Comparison of ENCODE assay signal across 1 cellular context in the genomic region with DNA sequence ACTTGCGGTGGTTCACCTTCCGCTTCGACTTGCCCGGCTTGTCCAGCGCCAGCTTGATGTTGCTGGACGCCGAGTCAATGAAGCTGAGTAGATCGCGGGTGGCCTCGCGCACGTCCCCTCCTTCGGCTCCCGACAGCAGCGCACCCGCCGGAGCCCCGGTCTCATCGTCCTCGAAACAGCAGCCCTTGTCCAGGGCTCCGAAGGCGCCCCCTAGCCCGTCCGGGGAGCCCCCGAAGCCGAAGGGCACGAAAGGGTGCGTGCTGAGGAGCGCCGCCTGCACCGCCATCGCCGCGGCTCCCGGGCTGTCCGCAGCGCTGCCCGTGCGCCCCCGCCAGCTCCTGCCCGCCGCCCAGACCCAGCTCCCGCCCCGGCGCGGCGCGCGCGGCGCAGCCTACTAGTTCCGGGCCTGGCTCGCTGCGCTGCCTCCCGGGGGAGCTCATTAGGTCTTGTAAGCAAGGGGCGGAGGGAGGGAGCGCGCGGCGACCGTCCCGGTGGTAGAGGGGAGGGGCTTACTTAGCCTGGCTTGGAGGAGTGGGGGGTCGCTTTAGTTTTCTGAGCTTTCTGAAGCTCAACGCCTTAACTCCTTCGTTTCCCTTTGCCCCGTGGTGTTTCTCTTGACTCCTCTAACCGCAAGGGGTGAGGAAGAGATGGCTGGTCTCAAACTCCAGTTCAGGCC.
TF ChIP-seq lines count a peak whose summit lies in the region.

A gene with protein sequence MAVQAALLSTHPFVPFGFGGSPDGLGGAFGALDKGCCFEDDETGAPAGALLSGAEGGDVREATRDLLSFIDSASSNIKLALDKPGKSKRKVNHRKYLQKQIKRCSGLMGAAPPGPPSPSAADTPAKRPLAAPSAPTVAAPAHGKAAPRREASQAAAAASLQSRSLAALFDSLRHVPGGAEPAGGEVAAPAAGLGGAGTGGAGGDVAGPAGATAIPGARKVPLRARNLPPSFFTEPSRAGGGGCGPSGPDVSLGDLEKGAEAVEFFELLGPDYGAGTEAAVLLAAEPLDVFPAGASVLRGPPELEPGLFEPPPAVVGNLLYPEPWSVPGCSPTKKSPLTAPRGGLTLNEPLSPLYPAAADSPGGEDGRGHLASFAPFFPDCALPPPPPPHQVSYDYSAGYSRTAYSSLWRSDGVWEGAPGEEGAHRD (minus strand): TSS at position 421 of the 676 bp plus-strand sequence. CDS start 135 bp downstream, at position 286.

TF ChIP-seq in HepG2, 621 proteins besides CTCF, POLR2A, EP300 and RAD21 (continued from another document):
- TF ChIP-seq, protein P1, sequence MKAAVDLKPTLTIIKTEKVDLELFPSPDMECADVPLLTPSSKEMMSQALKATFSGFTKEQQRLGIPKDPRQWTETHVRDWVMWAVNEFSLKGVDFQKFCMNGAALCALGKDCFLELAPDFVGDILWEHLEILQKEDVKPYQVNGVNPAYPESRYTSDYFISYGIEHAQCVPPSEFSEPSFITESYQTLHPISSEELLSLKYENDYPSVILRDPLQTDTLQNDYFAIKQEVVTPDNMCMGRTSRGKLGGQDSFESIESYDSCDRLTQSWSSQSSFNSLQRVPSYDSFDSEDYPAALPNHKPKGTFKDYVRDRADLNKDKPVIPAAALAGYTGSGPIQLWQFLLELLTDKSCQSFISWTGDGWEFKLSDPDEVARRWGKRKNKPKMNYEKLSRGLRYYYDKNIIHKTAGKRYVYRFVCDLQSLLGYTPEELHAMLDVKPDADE (CRISPR knock-in tag; IDR thresholded peaks at IDR 0.05), result no peak
- TF ChIP-seq, protein P2, sequence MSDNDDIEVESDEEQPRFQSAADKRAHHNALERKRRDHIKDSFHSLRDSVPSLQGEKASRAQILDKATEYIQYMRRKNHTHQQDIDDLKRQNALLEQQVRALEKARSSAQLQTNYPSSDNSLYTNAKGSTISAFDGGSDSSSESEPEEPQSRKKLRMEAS (IDR thresholded peaks at IDR 0.05), result peak; percentile 35; the same call in 1 of the 2 replicates
- TF ChIP-seq NONO (IDR thresholded peaks at IDR 0.05), result no peak
- TF ChIP-seq NONO (CRISPR knock-in tag; conservative IDR thresholded peaks at IDR 0.05), result 0 out of 2 replicates have a peak, but pooled peaks have one; percentile 27
- no peak for TF ChIP-seq ZNF629 (CRISPR knock-in tag; conservative IDR thresholded peaks at IDR 0.05)
- TF ChIP-seq ZNF777 (CRISPR knock-in tag; IDR thresholded peaks at IDR 0.05), result peak; percentile 92
- TF ChIP-seq, protein P3, sequence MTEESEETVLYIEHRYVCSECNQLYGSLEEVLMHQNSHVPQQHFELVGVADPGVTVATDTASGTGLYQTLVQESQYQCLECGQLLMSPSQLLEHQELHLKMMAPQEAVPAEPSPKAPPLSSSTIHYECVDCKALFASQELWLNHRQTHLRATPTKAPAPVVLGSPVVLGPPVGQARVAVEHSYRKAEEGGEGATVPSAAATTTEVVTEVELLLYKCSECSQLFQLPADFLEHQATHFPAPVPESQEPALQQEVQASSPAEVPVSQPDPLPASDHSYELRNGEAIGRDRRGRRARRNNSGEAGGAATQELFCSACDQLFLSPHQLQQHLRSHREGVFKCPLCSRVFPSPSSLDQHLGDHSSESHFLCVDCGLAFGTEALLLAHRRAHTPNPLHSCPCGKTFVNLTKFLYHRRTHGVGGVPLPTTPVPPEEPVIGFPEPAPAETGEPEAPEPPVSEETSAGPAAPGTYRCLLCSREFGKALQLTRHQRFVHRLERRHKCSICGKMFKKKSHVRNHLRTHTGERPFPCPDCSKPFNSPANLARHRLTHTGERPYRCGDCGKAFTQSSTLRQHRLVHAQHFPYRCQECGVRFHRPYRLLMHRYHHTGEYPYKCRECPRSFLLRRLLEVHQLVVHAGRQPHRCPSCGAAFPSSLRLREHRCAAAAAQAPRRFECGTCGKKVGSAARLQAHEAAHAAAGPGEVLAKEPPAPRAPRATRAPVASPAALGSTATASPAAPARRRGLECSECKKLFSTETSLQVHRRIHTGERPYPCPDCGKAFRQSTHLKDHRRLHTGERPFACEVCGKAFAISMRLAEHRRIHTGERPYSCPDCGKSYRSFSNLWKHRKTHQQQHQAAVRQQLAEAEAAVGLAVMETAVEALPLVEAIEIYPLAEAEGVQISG (CRISPR knock-in tag; IDR thresholded peaks at IDR 0.05), result no peak
- no peak for TF ChIP-seq AGO2 (optimal IDR thresholded peaks at IDR 0.05; ENCODE audit: low read depth, low read length)
- TF ChIP-seq ZNF335 (CRISPR knock-in tag; IDR thresholded peaks at IDR 0.05), result no peak
- no peak for TF ChIP-seq MZF1 (CRISPR knock-in tag; IDR thresholded peaks at IDR 0.05; ENCODE audit: borderline replicate concordance)
- TF ChIP-seq ATAD3A (CRISPR knock-in tag; IDR thresholded peaks at IDR 0.05), result no peak
- no peak for TF ChIP-seq CEBPB (IDR thresholded peaks at IDR 0.05; ENCODE audit: borderline replicate concordance, low read depth, low read length)
- no peak for TF ChIP-seq ZNF556 (CRISPR knock-in tag; IDR thresholded peaks at IDR 0.05; ENCODE audit: borderline replicate concordance)
- TF ChIP-seq NFKB2 (CRISPR knock-in tag; IDR thresholded peaks at IDR 0.05; ENCODE audit: borderline replicate concordance), result no peak
- no peak for TF ChIP-seq ZNF841 (CRISPR knock-in tag; IDR thresholded peaks at IDR 0.05; ENCODE audit: borderline replicate concordance)
- TF ChIP-seq SP140L (CRISPR knock-in tag; IDR thresholded peaks at IDR 0.05; ENCODE audit: borderline replicate concordance), result no peak
- no peak for TF ChIP-seq ZNF563 (CRISPR knock-in tag; IDR thresholded peaks at IDR 0.05)
- TF ChIP-seq EED (CRISPR knock-in tag; IDR thresholded peaks at IDR 0.05), result peak; percentile 17; the same call in 1 of the 2 replicates
- TF ChIP-seq, protein P4, sequence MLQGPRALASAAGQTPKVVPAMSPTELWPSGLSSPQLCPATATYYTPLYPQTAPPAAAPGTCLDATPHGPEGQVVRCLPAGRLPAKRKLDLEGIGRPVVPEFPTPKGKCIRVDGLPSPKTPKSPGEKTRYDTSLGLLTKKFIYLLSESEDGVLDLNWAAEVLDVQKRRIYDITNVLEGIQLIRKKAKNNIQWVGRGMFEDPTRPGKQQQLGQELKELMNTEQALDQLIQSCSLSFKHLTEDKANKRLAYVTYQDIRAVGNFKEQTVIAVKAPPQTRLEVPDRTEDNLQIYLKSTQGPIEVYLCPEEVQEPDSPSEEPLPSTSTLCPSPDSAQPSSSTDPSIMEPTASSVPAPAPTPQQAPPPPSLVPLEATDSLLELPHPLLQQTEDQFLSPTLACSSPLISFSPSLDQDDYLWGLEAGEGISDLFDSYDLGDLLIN (CRISPR knock-in tag; IDR thresholded peaks at IDR 0.05; ENCODE audit: borderline replicate concordance), result no peak
- 0 out of 2 replicates have a peak, but pooled peaks have one; percentile 28 for TF ChIP-seq HOXA3 (CRISPR knock-in tag; IDR thresholded peaks at IDR 0.05)
- no peak for TF ChIP-seq HMG20A (CRISPR knock-in tag; IDR thresholded peaks at IDR 0.05; ENCODE audit: borderline replicate concordance)
- peak; percentile 70 for TF ChIP-seq HNRNPLL (IDR thresholded peaks at IDR 0.05; ENCODE audit: low read depth, low read length, poor library complexity, severe bottlenecking)
- TF ChIP-seq, protein P5, sequence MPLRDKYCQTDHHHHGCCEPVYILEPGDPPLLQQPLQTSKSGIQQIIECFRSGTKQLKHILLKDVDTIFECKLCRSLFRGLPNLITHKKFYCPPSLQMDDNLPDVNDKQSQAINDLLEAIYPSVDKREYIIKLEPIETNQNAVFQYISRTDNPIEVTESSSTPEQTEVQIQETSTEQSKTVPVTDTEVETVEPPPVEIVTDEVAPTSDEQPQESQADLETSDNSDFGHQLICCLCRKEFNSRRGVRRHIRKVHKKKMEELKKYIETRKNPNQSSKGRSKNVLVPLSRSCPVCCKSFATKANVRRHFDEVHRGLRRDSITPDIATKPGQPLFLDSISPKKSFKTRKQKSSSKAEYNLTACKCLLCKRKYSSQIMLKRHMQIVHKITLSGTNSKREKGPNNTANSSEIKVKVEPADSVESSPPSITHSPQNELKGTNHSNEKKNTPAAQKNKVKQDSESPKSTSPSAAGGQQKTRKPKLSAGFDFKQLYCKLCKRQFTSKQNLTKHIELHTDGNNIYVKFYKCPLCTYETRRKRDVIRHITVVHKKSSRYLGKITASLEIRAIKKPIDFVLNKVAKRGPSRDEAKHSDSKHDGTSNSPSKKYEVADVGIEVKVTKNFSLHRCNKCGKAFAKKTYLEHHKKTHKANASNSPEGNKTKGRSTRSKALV (CRISPR knock-in tag; IDR thresholded peaks at IDR 0.05), result peak; percentile 34; the same call in 1 of the 2 replicates
- TF ChIP-seq, protein P6, sequence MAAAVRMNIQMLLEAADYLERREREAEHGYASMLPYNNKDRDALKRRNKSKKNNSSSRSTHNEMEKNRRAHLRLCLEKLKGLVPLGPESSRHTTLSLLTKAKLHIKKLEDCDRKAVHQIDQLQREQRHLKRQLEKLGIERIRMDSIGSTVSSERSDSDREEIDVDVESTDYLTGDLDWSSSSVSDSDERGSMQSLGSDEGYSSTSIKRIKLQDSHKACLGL (CRISPR knock-in tag; IDR thresholded peaks at IDR 0.05), result no peak
- no peak for TF ChIP-seq POLR2AphosphoS5 (IDR thresholded peaks at IDR 0.05; ENCODE audit: low read depth, low read length)
- no peak for TF ChIP-seq HNRNPUL1 (IDR thresholded peaks at IDR 0.05; ENCODE audit: low read depth, low read length)
- TF ChIP-seq ZNF652 (CRISPR knock-in tag; IDR thresholded peaks at IDR 0.05; ENCODE audit: borderline replicate concordance, low read depth), result peak; percentile 68
- TF ChIP-seq ZNF607 (CRISPR knock-in tag; IDR thresholded peaks at IDR 0.05; ENCODE audit: borderline replicate concordance), result no peak
- TF ChIP-seq, protein P7, sequence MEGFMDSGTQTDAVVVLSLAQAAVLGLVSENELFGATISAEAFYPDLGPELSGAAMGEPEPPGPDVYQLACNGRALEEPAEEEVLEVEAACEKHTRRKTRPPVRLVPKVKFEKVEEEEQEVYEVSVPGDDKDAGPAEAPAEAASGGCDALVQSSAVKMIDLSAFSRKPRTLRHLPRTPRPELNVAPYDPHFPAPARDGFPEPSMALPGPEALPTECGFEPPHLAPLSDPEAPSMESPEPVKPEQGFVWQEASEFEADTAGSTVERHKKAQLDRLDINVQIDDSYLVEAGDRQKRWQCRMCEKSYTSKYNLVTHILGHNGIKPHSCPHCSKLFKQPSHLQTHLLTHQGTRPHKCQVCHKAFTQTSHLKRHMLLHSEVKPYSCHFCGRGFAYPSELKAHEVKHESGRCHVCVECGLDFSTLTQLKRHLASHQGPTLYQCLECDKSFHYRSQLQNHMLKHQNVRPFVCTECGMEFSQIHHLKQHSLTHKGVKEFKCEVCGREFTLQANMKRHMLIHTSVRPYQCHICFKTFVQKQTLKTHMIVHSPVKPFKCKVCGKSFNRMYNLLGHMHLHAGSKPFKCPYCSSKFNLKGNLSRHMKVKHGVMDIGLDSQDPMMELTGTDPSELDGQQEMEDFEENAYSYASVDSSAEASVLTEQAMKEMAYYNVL (CRISPR knock-in tag; IDR thresholded peaks at IDR 0.05; ENCODE audit: borderline replicate concordance), result no peak
- TF ChIP-seq AKAP8 (CRISPR knock-in tag; IDR thresholded peaks at IDR 0.05), result no peak
- TF ChIP-seq ZFYVE20 (CRISPR knock-in tag; IDR thresholded peaks at IDR 0.05; ENCODE audit: borderline replicate concordance, low read depth), result no peak
- TF ChIP-seq PHB2 (IDR thresholded peaks at IDR 0.05; ENCODE audit: partially characterized antibody), result no peak
- TF ChIP-seq CREB1 (IDR thresholded peaks at IDR 0.05), result no peak
- no peak for TF ChIP-seq CREB1 (CRISPR knock-in tag; IDR thresholded peaks at IDR 0.05)
- TF ChIP-seq FOXJ3 (CRISPR knock-in tag; IDR thresholded peaks at IDR 0.05; ENCODE audit: borderline replicate concordance), result no peak
- no peak for TF ChIP-seq NCOA1 (CRISPR knock-in tag; IDR thresholded peaks at IDR 0.05)
- TF ChIP-seq, protein P8, sequence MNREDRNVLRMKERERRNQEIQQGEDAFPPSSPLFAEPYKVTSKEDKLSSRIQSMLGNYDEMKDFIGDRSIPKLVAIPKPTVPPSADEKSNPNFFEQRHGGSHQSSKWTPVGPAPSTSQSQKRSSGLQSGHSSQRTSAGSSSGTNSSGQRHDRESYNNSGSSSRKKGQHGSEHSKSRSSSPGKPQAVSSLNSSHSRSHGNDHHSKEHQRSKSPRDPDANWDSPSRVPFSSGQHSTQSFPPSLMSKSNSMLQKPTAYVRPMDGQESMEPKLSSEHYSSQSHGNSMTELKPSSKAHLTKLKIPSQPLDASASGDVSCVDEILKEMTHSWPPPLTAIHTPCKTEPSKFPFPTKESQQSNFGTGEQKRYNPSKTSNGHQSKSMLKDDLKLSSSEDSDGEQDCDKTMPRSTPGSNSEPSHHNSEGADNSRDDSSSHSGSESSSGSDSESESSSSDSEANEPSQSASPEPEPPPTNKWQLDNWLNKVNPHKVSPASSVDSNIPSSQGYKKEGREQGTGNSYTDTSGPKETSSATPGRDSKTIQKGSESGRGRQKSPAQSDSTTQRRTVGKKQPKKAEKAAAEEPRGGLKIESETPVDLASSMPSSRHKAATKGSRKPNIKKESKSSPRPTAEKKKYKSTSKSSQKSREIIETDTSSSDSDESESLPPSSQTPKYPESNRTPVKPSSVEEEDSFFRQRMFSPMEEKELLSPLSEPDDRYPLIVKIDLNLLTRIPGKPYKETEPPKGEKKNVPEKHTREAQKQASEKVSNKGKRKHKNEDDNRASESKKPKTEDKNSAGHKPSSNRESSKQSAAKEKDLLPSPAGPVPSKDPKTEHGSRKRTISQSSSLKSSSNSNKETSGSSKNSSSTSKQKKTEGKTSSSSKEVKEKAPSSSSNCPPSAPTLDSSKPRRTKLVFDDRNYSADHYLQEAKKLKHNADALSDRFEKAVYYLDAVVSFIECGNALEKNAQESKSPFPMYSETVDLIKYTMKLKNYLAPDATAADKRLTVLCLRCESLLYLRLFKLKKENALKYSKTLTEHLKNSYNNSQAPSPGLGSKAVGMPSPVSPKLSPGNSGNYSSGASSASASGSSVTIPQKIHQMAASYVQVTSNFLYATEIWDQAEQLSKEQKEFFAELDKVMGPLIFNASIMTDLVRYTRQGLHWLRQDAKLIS (CRISPR knock-in tag; IDR thresholded peaks at IDR 0.05), result no peak
